8 cellular contexts compared by ENCODE assay signal in the genomic region with DNA sequence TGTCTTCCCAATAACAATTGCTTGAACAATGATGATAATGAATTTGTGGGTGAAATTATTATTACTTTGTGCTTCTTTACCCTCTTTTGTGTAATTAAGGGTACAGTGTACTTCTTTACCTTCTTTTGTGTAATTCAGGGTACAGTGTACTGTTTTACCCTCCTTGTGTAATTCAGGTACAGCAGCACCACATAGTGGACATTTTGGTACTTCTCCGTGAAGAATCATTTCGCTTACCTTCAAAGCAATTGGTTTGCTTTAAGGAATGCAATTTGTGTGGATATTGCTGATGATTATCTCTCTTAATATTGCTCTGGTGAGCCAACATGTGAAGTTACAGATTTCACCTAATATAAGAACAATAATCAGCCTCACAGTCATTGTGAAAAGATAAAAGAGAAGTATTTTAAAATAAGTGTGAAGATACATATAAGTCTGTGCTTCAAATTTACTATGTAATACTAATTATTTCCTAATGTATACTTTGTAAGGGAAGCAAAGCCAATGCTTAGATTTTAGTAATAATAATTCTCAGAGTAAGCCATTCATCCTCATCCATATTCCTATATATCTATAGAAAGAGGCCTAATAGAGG. TPM values are rescaled to one million over a fixed set of nuclear protein-coding genes. Genes with fewer than 3 reads are reported as not detected.
DNase-seq lines count a peak whose midpoint lies in the region; TF ChIP-seq lines count a peak whose summit lies in the region.

No MANE protein-coding gene starts in this region.

- no peaks in the 10 kb centered on the region for H3K36me3 ChIP-seq in WERI-Rb-1

- no peaks in the 10 kb centered on the region for H3K9me3 ChIP-seq in WERI-Rb-1 (ENCODE audit: severe bottlenecking)

- no peak overlapping the region for H3K27ac ChIP-seq in WERI-Rb-1

- H3K27me3 ChIP-seq in WERI-Rb-1 (ENCODE audit: insufficient read depth, low read depth, severe bottlenecking) = no peaks in the 10 kb centered on the region

- H3K4me3 ChIP-seq in GM12864 (ENCODE audit: low read depth, low read length) (no peak overlapping the region), HFF-Myc (replicated peaks; ENCODE audit: low read depth, low read length) (no peak overlapping the region), WERI-Rb-1 (ENCODE audit: low read depth, low read length) (no peak overlapping the region)

- DNase-seq in AML-193 (lab: John Stamatoyannopoulos, UW) = peak; percentile 29 to 42
- peak; percentile 35 for DNase-seq in GM12864 (ENCODE audit: low read depth)
- DNase-seq in HFF-Myc (ENCODE audit: extremely low read depth, low read depth) = peak; percentile 29
- DNase-seq in MV-4-11 (lab: John Stamatoyannopoulos, UW) = peak; percentile 26
- peak; percentile 65 for DNase-seq in WERI-Rb-1
- DNase-seq in glomerular endothelial cell (ENCODE audit: extremely low read depth, low read depth, low spot score) = peak; percentile 68
- DNase-seq in renal cortical epithelial cell (ENCODE audit: low read depth) = peak; percentile 79
- no peak for DNase-seq in T-helper 9 cell

- TF ChIP-seq CTCF in GM12864 (IDR thresholded peaks at IDR 0.05; ENCODE audit: low read depth, low read length, missing control alignments) (peak; percentile 58), HFF-Myc (IDR thresholded peaks at IDR 0.05; ENCODE audit: low read depth, low read length, missing control alignments) (peak; percentile 52), WERI-Rb-1 (IDR thresholded peaks at IDR 0.05; ENCODE audit: low read depth, low read length) (peak; percentile 68)

RNA-seq across cellular contexts. Expression of a gene that starts 27.2 kb away (rescaled TPM):
- total RNA-seq in glomerular endothelial cell = 29.3 and 37.4 TPM in 2 replicates
- total RNA-seq in renal cortical epithelial cell = 13.2 and 34.6 TPM in 2 replicates
